In the genomic region with DNA sequence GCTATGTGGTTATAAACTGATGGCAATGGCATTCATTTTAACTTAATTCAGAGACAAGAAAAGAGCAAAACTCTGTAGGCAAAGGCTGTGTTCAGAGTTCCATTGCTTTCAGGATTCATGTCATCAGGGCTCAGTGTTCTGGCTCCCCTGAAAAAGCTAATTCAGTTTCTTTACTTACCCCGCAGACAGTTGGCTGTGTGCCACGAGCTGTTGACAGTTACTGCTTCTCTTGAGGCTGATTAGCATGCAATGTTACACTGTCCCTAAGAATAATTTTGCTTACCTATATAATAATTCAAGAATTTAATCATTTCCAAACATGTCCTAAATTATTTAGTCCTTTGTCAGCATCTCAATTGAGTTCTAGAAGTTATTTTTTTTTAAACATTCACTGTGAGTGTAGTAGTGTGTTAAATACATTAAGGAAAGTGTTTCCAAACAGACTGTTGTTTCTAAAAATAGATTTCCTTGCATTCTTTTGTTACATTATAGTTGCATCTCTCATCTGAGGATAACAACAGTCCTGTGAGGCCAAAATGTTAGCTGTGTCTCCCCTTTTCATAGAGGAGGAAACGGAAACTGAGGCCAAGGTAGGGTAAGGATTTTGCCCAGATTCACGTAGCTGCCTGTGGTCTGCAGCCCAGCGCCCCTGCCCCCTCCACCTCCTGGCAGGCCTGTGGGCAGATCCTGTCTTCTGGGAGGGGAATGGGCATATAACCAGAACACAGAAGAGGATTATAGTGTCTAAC, we compare ENCODE assay signal across 10 cellular contexts.
DNase-seq lines count a peak whose midpoint lies in the region; ATAC-seq and TF ChIP-seq lines count a peak whose summit lies in the region.
"Had no signal": no experiment of that assay in that cellular context is flagged by ENCODE, and none has a peak within 500 bp of the region (broad histone marks: within the 10 kb centered on the region; RNA-seq: fewer than 3 reads in every experiment).

No MANE protein-coding gene starts in this region.

- peaks cover 4 to 21% (median 19%) of the 10 kb centered on the region in 3 donors for H3K4me1 Mint-ChIP-seq in CD8-positive, alpha-beta memory T cell

- DNase-seq in DMS153 treated with DMSO at 0.1 percent for 48 hours (lab: John Stamatoyannopoulos, UW; ENCODE audit: unreplicated experiment) (peak; percentile 44), NCI-H128 (lab: John Stamatoyannopoulos, UW; ENCODE audit: unreplicated experiment) (peak; percentile 58), adipocyte (ENCODE audit: low read depth) (peak; percentile 70), lower lobe of right lung (peak; percentile 61), cortex of kidney (lab: John Stamatoyannopoulos, UW) (no peak), ureter (ENCODE audit: low spot score) (no peak)
- DNase-seq in CD8-positive, alpha-beta memory T cell = no peak
- DNase-seq in activated naive CD4-positive, alpha-beta T cell (lab: John Stamatoyannopoulos, UW) = no peak
- DNase-seq: activated CD4-positive, alpha-beta T cell treated with anti-CD3 and anti-CD28 coated beads for 1 hour had no signal

- H3K27ac Mint-ChIP-seq in CD8-positive, alpha-beta memory T cell = no peak overlapping the region

- H3K9ac ChIP-seq in adipocyte (ENCODE audit: low read length) = no peak overlapping the region

- H3K4me1 ChIP-seq in adipocyte (ENCODE audit: control insufficient read depth, insufficient read depth, low read length) (peaks cover 7% of the 10 kb centered on the region), lower lobe of right lung (peaks cover 37% of the 10 kb centered on the region)
- no peaks in the 10 kb centered on the region for H3K4me1 ChIP-seq in CD8-positive, alpha-beta memory T cell (ENCODE audit: insufficient read depth, low read length)

- ATAC-seq in lower lobe of right lung = no peak

- peaks cover 0 to 3% of the 10 kb centered on the region in 2 donors for H3K27me3 Mint-ChIP-seq in CD8-positive, alpha-beta memory T cell

- no peak overlapping the region for H3K4me3 Mint-ChIP-seq in CD8-positive, alpha-beta memory T cell

- no peaks in the 10 kb centered on the region for H3K9me3 Mint-ChIP-seq in CD8-positive, alpha-beta memory T cell

- no peak overlapping the region for H3K4me3 ChIP-seq in adipocyte (ENCODE audit: low read length)
- no peak overlapping the region for H3K4me3 ChIP-seq in lower lobe of right lung
- no peak overlapping the region for H3K4me3 ChIP-seq in CD8-positive, alpha-beta memory T cell (ENCODE audit: low read length)
- H3K4me3 ChIP-seq: esophagus muscularis mucosa had no signal

- H3K36me3 ChIP-seq in adipocyte (ENCODE audit: control insufficient read depth, insufficient read depth, low read length, severe bottlenecking) = no peaks in the 10 kb centered on the region
- H3K36me3 ChIP-seq in lower lobe of right lung = no peaks in the 10 kb centered on the region
- H3K36me3 ChIP-seq in CD8-positive, alpha-beta memory T cell (ENCODE audit: insufficient read depth, low read length) = no peaks in the 10 kb centered on the region
- H3K36me3 ChIP-seq: esophagus muscularis mucosa had no signal

- no peaks in the 10 kb centered on the region for H3K36me3 Mint-ChIP-seq in CD8-positive, alpha-beta memory T cell

- CTCF ChIA-PET in CD8-positive, alpha-beta memory T cell (lab: Charles Lee) = no interaction called here

- TF ChIP-seq CTCF in lower lobe of right lung (IDR thresholded peaks at IDR 0.05) = no peak

- POLR2A ChIA-PET in CD8-positive, alpha-beta memory T cell (lab: Charles Lee) = no interaction called here

- H3K9me3 ChIP-seq in adipocyte (ENCODE audit: control insufficient read depth, low read length) (no peaks in the 10 kb centered on the region), lower lobe of right lung (no peaks in the 10 kb centered on the region)
- H3K9me3 ChIP-seq in CD8-positive, alpha-beta memory T cell (ENCODE audit: low read length) = no peaks in the 10 kb centered on the region
- H3K9me3 ChIP-seq: esophagus muscularis mucosa had no signal

- intact Hi-C loops in lower lobe of right lung (cut with DNase I) = no loop called here

- no peak overlapping the region for H3K27ac ChIP-seq in lower lobe of right lung
- H3K27ac ChIP-seq in CD8-positive, alpha-beta memory T cell (ENCODE audit: low read depth, low read length) = no peak overlapping the region
- H3K27ac ChIP-seq: esophagus muscularis mucosa had no signal

- no peaks in the 10 kb centered on the region for H3K27me3 ChIP-seq in adipocyte (replicated peaks; ENCODE audit: control insufficient read depth, insufficient read depth, low read length)
- H3K27me3 ChIP-seq in lower lobe of right lung (ENCODE audit: low read depth) = no peaks in the 10 kb centered on the region
- no peaks in the 10 kb centered on the region for H3K27me3 ChIP-seq in CD8-positive, alpha-beta memory T cell (ENCODE audit: insufficient read depth, low read length, poor library complexity, severe bottlenecking)
- H3K27me3 ChIP-seq: esophagus muscularis mucosa had no signal

Comparison
In these comparisons a context has a peak if more than half of its experiments do, and no peak if none do; other contexts are left out.
1. DNase-seq: peak in DMS153 treated with DMSO at 0.1 percent for 48 hours (single experiment), NCI-H128 (single experiment), adipocyte (single experiment) and lower lobe of right lung (single experiment); none in cortex of kidney (single experiment), ureter (single experiment), CD8-positive, alpha-beta memory T cell (0 of 5) and activated naive CD4-positive, alpha-beta T cell (0 of 4).